Comparison of ENCODE assay signal across 8 cellular contexts in genomic region chr1:233113009-233113712, GRCh38.
DNase-seq lines count a peak whose midpoint lies in the region; ATAC-seq and TF ChIP-seq lines count a peak whose summit lies in the region.

No MANE protein-coding gene starts in this region.

- TF ChIP-seq CTCF in BJ (IDR thresholded peaks at IDR 0.05; ENCODE audit: insufficient read depth, low read depth, low read length) (no peak), mesothelial cell of epicardium (IDR thresholded peaks at IDR 0.05; ENCODE audit: unreplicated experiment) (no peak), type B pancreatic cell (conservative IDR thresholded peaks at IDR 0.05) (no peak)

- CTCF ChIA-PET in BJ (lab: Yijun Ruan, JAX) = no interaction called here

- peak; percentile 100 for DNase-seq in BJ (ENCODE audit: low read depth)
- peak; percentile 78 to 91 for DNase-seq in SW 1271 (lab: John Stamatoyannopoulos, UW)
- peak; percentile 32 for DNase-seq in epidermal melanocyte (ENCODE audit: insufficient read length, low spot score)
- peak in 1 of 2 experiments; percentile 45 for DNase-seq in mesothelial cell of epicardium (ENCODE audit: low spot score in 2 of 2, unreplicated experiment in 2 of 2)
- no peak for DNase-seq in type B pancreatic cell (ENCODE audit: extremely low spot score, unreplicated experiment)

- H3K9me3 Mint-ChIP-seq in mesothelial cell of epicardium (no peaks in the 10 kb centered on the region), type B pancreatic cell (no peaks in the 10 kb centered on the region)

- no peak overlapping the region for H3K4me3 ChIP-seq in BJ (ENCODE audit: low read depth, low read length)

- H3K4me3 Mint-ChIP-seq in mesothelial cell of epicardium (peak overlapping the region; percentile 48), type B pancreatic cell (peak overlapping the region; percentile 79)

- H3K4me1 Mint-ChIP-seq in mesothelial cell of epicardium = peaks cover 41% of the 10 kb centered on the region
- peaks cover 35% of the 10 kb centered on the region for H3K4me1 Mint-ChIP-seq in type B pancreatic cell (ENCODE audit: unreplicated experiment)

- H3K36me3 ChIP-seq in BJ (ENCODE audit: control insufficient read depth, insufficient read depth, low read length) = no peaks in the 10 kb centered on the region

- H3K27me3 ChIP-seq in BJ (ENCODE audit: control insufficient read depth, insufficient read depth, low read length) = peaks cover 11% of the 10 kb centered on the region

- POLR2A ChIA-PET in BJ (lab: Charles Lee) = no interaction called here

- ATAC-seq in GM18870 (IDR thresholded peaks at IDR 0.05; ENCODE audit: unreplicated experiment) (peak; percentile 92), HG03565 (IDR thresholded peaks at IDR 0.05; ENCODE audit: unreplicated experiment) (peak; percentile 79), GM19324 (IDR thresholded peaks at IDR 0.05; ENCODE audit: low FRiP score, unreplicated experiment) (no peak)

- H3K27ac Mint-ChIP-seq in mesothelial cell of epicardium = peak overlapping the region; percentile 97
- peak overlapping the region; percentile 97 for H3K27ac Mint-ChIP-seq in type B pancreatic cell

- H3K27me3 Mint-ChIP-seq in mesothelial cell of epicardium (ENCODE audit: low read depth) (no peaks in the 10 kb centered on the region), type B pancreatic cell (no peaks in the 10 kb centered on the region)

- H3K36me3 Mint-ChIP-seq in mesothelial cell of epicardium = peaks cover 11% of the 10 kb centered on the region
- peaks cover 10% of the 10 kb centered on the region for H3K36me3 Mint-ChIP-seq in type B pancreatic cell
